ENCODE assay signal across 18 cellular contexts in the genomic region with DNA sequence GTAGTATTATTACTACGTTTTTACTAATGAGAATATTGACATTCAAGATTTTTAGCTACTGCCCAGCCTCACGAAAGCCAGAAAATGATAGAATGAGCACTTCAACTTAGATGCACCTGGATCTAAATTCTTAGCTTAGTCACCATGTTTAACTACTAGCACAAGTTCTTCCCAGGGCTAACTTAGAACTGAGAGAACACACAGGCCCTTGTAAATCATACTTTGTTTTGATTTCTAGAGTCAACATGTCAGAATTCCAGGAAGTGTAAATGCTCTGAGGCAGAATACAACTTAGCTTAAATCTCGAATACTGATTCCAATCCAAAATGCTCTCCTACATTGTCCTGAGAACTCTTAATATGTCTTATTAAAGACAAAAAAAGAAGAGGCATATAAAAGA.
"Had no signal": no experiment of that assay in that cellular context is flagged by ENCODE, and none has a peak within 500 bp of the region (broad histone marks: within the 10 kb centered on the region; RNA-seq: fewer than 3 reads in every experiment).

No MANE protein-coding gene starts in this region.

- DNase-seq: activated CD4-positive, alpha-beta T cell treated with anti-CD3 and anti-CD28 coated beads, Interleukin-2, amount 50 U/mL, for 4 hours; activated naive CD4-positive, alpha-beta T cell treated with anti-CD3 and anti-CD28 coated beads, Interleukin-2, amount 50 U/mL, for 16 hours; activated T-cell treated with anti-CD3 and anti-CD28 coated beads, Interleukin-2, amount 50 U/mL, for 1 hour; adrenal gland; central memory CD4-positive, alpha-beta T cell; cortex of kidney; effector CD8-positive, alpha-beta T cell; kidney; midbrain; naive thymus-derived CD8-positive, alpha-beta T cell; psoas muscle; stimulated activated CD4-positive, alpha-beta T cell treated with anti-CD3 and anti-CD28 coated beads, Interleukin-2, amount 100 ng/mL, for 48 hours; stimulated activated naive CD8-positive, alpha-beta T cell treated with anti-CD3 and anti-CD28 coated beads, Interleukin-15, Interleukin-2, amounts not matched to agents 100 U/mL and 50 U/mL, for 24 hours; thyroid gland had no signal

- H3K27ac ChIP-seq: adrenal gland, hepatocyte, neutrophil, psoas muscle, thyroid gland had no signal

- H3K27ac Mint-ChIP-seq: naive thymus-derived CD8-positive, alpha-beta T cell; T-helper 1 cell treated with Interleukin-12 subunit alpha and Interleukin-12 subunit beta and Interleukin-4 antibody, amounts not matched to agents 30 μg/mL and 1 μg/mL, for 36 hours had no signal

- H3K9me3 ChIP-seq: adrenal gland, neutrophil, thyroid gland had no signal

- H3K4me1 ChIP-seq: adrenal gland, psoas muscle had no signal

- H2AFZ ChIP-seq: hepatocyte had no signal

- H3K4me1 Mint-ChIP-seq: naive thymus-derived CD8-positive, alpha-beta T cell had no signal

- FAIRE-seq: kidney had no signal

- H3K27me3 ChIP-seq: adrenal gland, hepatocyte, neutrophil, thyroid gland had no signal

- ATAC-seq: activated CD4-positive, CD25-positive, alpha-beta regulatory T cell treated with anti-CD3 and anti-CD28 coated beads, Interleukin-2, amount 50 U/mL, for 24 hours; naive thymus-derived CD8-positive, alpha-beta T cell; psoas muscle; stimulated activated naive CD8-positive, alpha-beta T cell treated with anti-CD3 and anti-CD28 coated beads, Interleukin-15, Interleukin-2, amounts not matched to agents 100 U/mL and 50 U/mL, for 24 hours had no signal

- H3K4me2 ChIP-seq: hepatocyte had no signal

- H3K4me3 Mint-ChIP-seq: naive thymus-derived CD8-positive, alpha-beta T cell; T-helper 1 cell treated with Interleukin-12 subunit alpha and Interleukin-12 subunit beta and Interleukin-4 antibody, amounts not matched to agents 30 μg/mL and 1 μg/mL, for 36 hours had no signal

- H3K36me3 ChIP-seq: adrenal gland, neutrophil, thyroid gland had no signal

- H3K79me2 ChIP-seq: hepatocyte had no signal

- H3K9me3 Mint-ChIP-seq: T-helper 1 cell treated with Interleukin-12 subunit alpha and Interleukin-12 subunit beta and Interleukin-4 antibody, amounts not matched to agents 30 μg/mL and 1 μg/mL, for 36 hours had no signal

- H3K4me3 ChIP-seq: adrenal gland, hepatocyte, psoas muscle, thyroid gland had no signal
